In genomic region chr3:48661501-48662139, GRCh38 we compare ENCODE assay signal across 2 cellular contexts.
TF ChIP-seq lines count a peak whose summit lies in the region.

No MANE protein-coding gene starts in this region.

TF ChIP-seq in Ishikawa, 13 proteins besides CTCF, POLR2A, EP300 and RAD21:
- TF ChIP-seq MAX (IDR thresholded peaks at IDR 0.05) (peak; percentile 82), CEBPB (IDR thresholded peaks at IDR 0.05) (no peak), YY1 (IDR thresholded peaks at IDR 0.05; ENCODE audit: low read depth) (0 out of 2 replicates have a peak, but pooled peaks have one; percentile 52), EGR1 (IDR thresholded peaks at IDR 0.05) (no peak), TEAD4 (IDR thresholded peaks at IDR 0.05) (peak; percentile 28; the same call in 1 of the 2 replicates), FOXM1 (IDR thresholded peaks at IDR 0.05; ENCODE audit: borderline replicate concordance, low read depth) (no peak), TAF1 (IDR thresholded peaks at IDR 0.05; ENCODE audit: low read depth) (no peak), REST (IDR thresholded peaks at IDR 0.05; ENCODE audit: low read depth) (peak; percentile 100), CREB1 (IDR thresholded peaks at IDR 0.05; ENCODE audit: low read depth) (no peak), ZBTB7A (IDR thresholded peaks at IDR 0.05; ENCODE audit: low read depth) (peak; percentile 78), USF1 (IDR thresholded peaks at IDR 0.05) (no peak), TCF12 (IDR thresholded peaks at IDR 0.05; ENCODE audit: low read depth) (peak; percentile 50; the same call in 1 of the 2 replicates), NFIC (IDR thresholded peaks at IDR 0.05) (no peak)

TF ChIP-seq in H1, 55 proteins besides CTCF, POLR2A, EP300 and RAD21:
- TF ChIP-seq ATF3 (IDR thresholded peaks at IDR 0.05; ENCODE audit: insufficient read depth, low read depth, low read length) (no peak), RNF2 (IDR thresholded peaks at IDR 0.05; ENCODE audit: borderline replicate concordance, low read depth, low read length, missing control alignments, poor library complexity, severe bottlenecking) (no peak), SIX5 (IDR thresholded peaks at IDR 0.05; ENCODE audit: low read depth, low read length) (no peak), TAF1 (IDR thresholded peaks at IDR 0.05; ENCODE audit: low read depth, low read length) (0 out of 2 replicates have a peak, but pooled peaks have one; percentile 24), JUN (IDR thresholded peaks at IDR 0.05; ENCODE audit: low read depth, low read length) (no peak), MAX (IDR thresholded peaks at IDR 0.05) (peak; percentile 94), HDAC6 (IDR thresholded peaks at IDR 0.05; ENCODE audit: low read depth, low read length) (no peak), PHF8 (conservative IDR thresholded peaks at IDR 0.05; ENCODE audit: low read depth, low read length) (0 out of 2 replicates have a peak, but pooled peaks have one; percentile 26), SP1 (IDR thresholded peaks at IDR 0.05; ENCODE audit: low read depth, low read length) (no peak), USF2 (IDR thresholded peaks at IDR 0.05; ENCODE audit: low read length) (peak; percentile 6; the same call in 1 of the 2 replicates), JUND (IDR thresholded peaks at IDR 0.05; ENCODE audit: low read length) (no peak), BACH1 (IDR thresholded peaks at IDR 0.05; ENCODE audit: low read length) (no peak), FOSL1 (IDR thresholded peaks at IDR 0.05; ENCODE audit: insufficient read depth, low read depth, low read length) (no peak), CREB1 (IDR thresholded peaks at IDR 0.05) (peak; percentile 70), TAF7 (optimal IDR thresholded peaks at IDR 0.05; ENCODE audit: borderline replicate concordance, low read depth, low read length) (peak; percentile 97), RXRA (IDR thresholded peaks at IDR 0.05; ENCODE audit: insufficient read depth, low read depth, low read length) (0 out of 2 replicates have a peak, but pooled peaks have one; percentile 4), EGR1 (IDR thresholded peaks at IDR 0.05; ENCODE audit: borderline replicate concordance, low read depth, low read length) (no peak), KDM5A (IDR thresholded peaks at IDR 0.05; ENCODE audit: low read length) (no peak), EZH2 (IDR thresholded peaks at IDR 0.05; ENCODE audit: low read depth, low read length, severe bottlenecking) (no peak), ATF2 (IDR thresholded peaks at IDR 0.05; ENCODE audit: low read length) (no peak), CTBP2 (IDR thresholded peaks at IDR 0.05; ENCODE audit: borderline replicate concordance, insufficient read depth, insufficient read length, low read length) (no peak), NRF1 (IDR thresholded peaks at IDR 0.05; ENCODE audit: low read depth, low read length) (peak; percentile 82), CBX8 (IDR thresholded peaks at IDR 0.05; ENCODE audit: borderline replicate concordance, low read depth, low read length) (no peak), POU5F1 (IDR thresholded peaks at IDR 0.05; ENCODE audit: low read depth, low read length) (no peak), RBBP5 (IDR thresholded peaks at IDR 0.05; ENCODE audit: borderline replicate concordance, low read depth, low read length) (0 out of 2 replicates have a peak, but pooled peaks have one; percentile 22), KDM4A (IDR thresholded peaks at IDR 0.05; ENCODE audit: low read depth, low read length, severe bottlenecking) (no peak), SP2 (IDR thresholded peaks at IDR 0.05; ENCODE audit: low read length) (no peak), CHD1 (IDR thresholded peaks at IDR 0.05; ENCODE audit: low read depth, low read length) (no peak), RFX5 (IDR thresholded peaks at IDR 0.05; ENCODE audit: borderline replicate concordance, low read depth, low read length) (peak; percentile 39; the same call in 1 of the 2 replicates), SIRT6 (IDR thresholded peaks at IDR 0.05; ENCODE audit: low read length) (no peak), MAFK (IDR thresholded peaks at IDR 0.05; ENCODE audit: low read depth, low read length) (no peak), SIN3A (conservative IDR thresholded peaks at IDR 0.05 in 1 of 2, IDR thresholded peaks at IDR 0.05 in 1 of 2; ENCODE audit: low read depth in 1 of 2, low read length in 2 of 2) (peak; percentile 100), ASH2L (IDR thresholded peaks at IDR 0.05; ENCODE audit: low read length) (peak; percentile 37), NANOG (IDR thresholded peaks at IDR 0.05; ENCODE audit: insufficient read depth, low read depth, low read length, poor library complexity, severe bottlenecking) (no peak), SRF (IDR thresholded peaks at IDR 0.05; ENCODE audit: low read depth, low read length) (no peak), GABPA (IDR thresholded peaks at IDR 0.05; ENCODE audit: borderline replicate concordance, insufficient read depth, low read length) (peak; percentile 76; the same call in 1 of the 2 replicates), BRCA1 (IDR thresholded peaks at IDR 0.05; ENCODE audit: low read depth, low read length) (no peak), TEAD4 (IDR thresholded peaks at IDR 0.05; ENCODE audit: low read depth, low read length) (no peak), SAP30 (IDR thresholded peaks at IDR 0.05; ENCODE audit: insufficient read depth, insufficient replicate concordance, low read length) (peak; percentile 99), YY1 (IDR thresholded peaks at IDR 0.05; ENCODE audit: low read depth, low read length) (peak; percentile 37; the same call in 1 of the 2 replicates), SP4 (IDR thresholded peaks at IDR 0.05; ENCODE audit: low read length) (peak; percentile 86; the same call in 1 of the 2 replicates), E2F6 (IDR thresholded peaks at IDR 0.05) (peak; percentile 53), POLR2AphosphoS5 (IDR thresholded peaks at IDR 0.05; ENCODE audit: low read depth, low read length) (no peak; the same call in 1 of the 2 replicates), GTF2F1 (IDR thresholded peaks at IDR 0.05; ENCODE audit: borderline replicate concordance, low read depth, low read length) (no peak), CBX5 (IDR thresholded peaks at IDR 0.05; ENCODE audit: low read depth, low read length) (no peak), BCL11A (IDR thresholded peaks at IDR 0.05; ENCODE audit: low read depth in 2 of 2, low read length in 2 of 2) (no peak), TCF12 (IDR thresholded peaks at IDR 0.05; ENCODE audit: low read depth, low read length) (no peak), HDAC2 (IDR thresholded peaks at IDR 0.05; ENCODE audit: borderline replicate concordance in 1 of 2, low read depth in 2 of 2, low read length in 2 of 2) (peak; percentile 99 to 100)
